Comparison of ENCODE assay signal across 17 cellular contexts in genomic region chr6:166325383-166326042, GRCh38. TPM values are rescaled to one million over a fixed set of nuclear protein-coding genes. Genes with fewer than 3 reads are reported as not detected.
DNase-seq lines count a peak whose midpoint lies in the region; ATAC-seq, FAIRE-seq and TF ChIP-seq lines count a peak whose summit lies in the region.
"Had no signal": no experiment of that assay in that cellular context is flagged by ENCODE, and none has a peak within 500 bp of the region (broad histone marks: within the 10 kb centered on the region; RNA-seq: fewer than 3 reads in every experiment).

No MANE protein-coding gene starts in this region.

- 71% methylated on average over 6 of the region's 6 CpGs for WGBS in GM12878 (ENCODE audit: insufficient coverage, insufficient replicate concordance, low lambda C conversion rate, missing lambda C conversion rate)

- peak; percentile 60 to 84; a peak in 3 of 4 replicates for TF ChIP-seq EP300 in GM12878 (IDR thresholded peaks at IDR 0.05; ENCODE audit: borderline replicate concordance in 1 of 2, control insufficient read depth in 1 of 2, low read depth in 2 of 2, low read length in 2 of 2)

- H3K9me3 ChIP-seq in GM12878 (replicated peaks; ENCODE audit: control insufficient read depth, insufficient read depth, low read length): no peaks in the 10 kb centered on the region
- H3K9me3 ChIP-seq: BE2C had no signal

- H3K9ac ChIP-seq in GM12878 (ENCODE audit: control insufficient read depth, insufficient read depth, low read length): no peak overlapping the region

- H3K36me3 ChIP-seq in GM12878 (ENCODE audit: control insufficient read depth in 2 of 2, insufficient read depth in 2 of 2, low read length in 1 of 2): peaks cover 12 to 32% of the 10 kb centered on the region in 2 experiments

- POLR2A ChIA-PET in GM12878 (lab: Charles Lee): interaction anchor here (0.7 to 2.2 kb wide), 11 partner anchors 10 to 56 kb away, joined by 3 to 19 read pairs (median 6); partner anchors contain the start of gene SFT2D1

- TF ChIP-seq RAD21 in GM12878 (IDR thresholded peaks at IDR 0.05; ENCODE audit: insufficient read depth, low read depth, low read length): no peak

- TF ChIP-seq POLR2A in GM18505 (IDR thresholded peaks at IDR 0.05; ENCODE audit: borderline replicate concordance, extremely low read depth, insufficient read depth, insufficient read length): no peak
- no peak for TF ChIP-seq POLR2A in GM12878 (IDR thresholded peaks at IDR 0.05; ENCODE audit: low read depth, low read length)

- H3K4me2 ChIP-seq in GM12878 (ENCODE audit: control insufficient read depth, insufficient read depth): peak overlapping the region; percentile 47; the same call in 1 of the 2 replicates
- H3K4me2 ChIP-seq: PC-9 had no signal

- H3K4me3 ChIP-seq in GM12878: no peak overlapping the region
- H3K4me3 ChIP-seq: PC-9 had no signal

- no peaks in the 10 kb centered on the region for H3K27me3 ChIP-seq in GM12878 (replicated peaks in 1 of 2; ENCODE audit: control insufficient read depth in 2 of 2, insufficient read depth in 2 of 2, low read length in 1 of 2)
- H3K27me3 ChIP-seq: BE2C had no signal

- H3K4me1 ChIP-seq in GM12878 (ENCODE audit: control insufficient read depth, insufficient read depth, low read length): peaks cover 11% of the 10 kb centered on the region
- H3K4me1 ChIP-seq: BE2C had no signal

- CTCF ChIA-PET in GM12878 (lab: Yijun Ruan, JAX): interaction anchor here (0.6 to 3.3 kb wide), 9 partner anchors 9 to 74 kb away, joined by 3 to 44 read pairs (median 10); partner anchors contain the start of gene SFT2D1

- DNase-seq in GM20000 (ENCODE audit: low spot score): peak; percentile 64
- peak; percentile 43 for DNase-seq in GM12878 (ENCODE audit: low read depth, low spot score)
- DNase-seq in urothelium cell line (ENCODE audit: low spot score): no peak
- no peak for DNase-seq in NCI-H446 treated with DMSO at 0.1 percent for 48 hours (lab: John Stamatoyannopoulos, UW)
- DNase-seq in AML-193 (lab: John Stamatoyannopoulos, UW): no peak
- DNase-seq: activated T-cell treated with anti-CD3 and anti-CD28 coated beads for 4 hours, anterior cingulate cortex, BE2C, midbrain, NCI-H2081 treated with DMSO at 0.1 percent for 48 hours, PC-9, retina had no signal

- H3K79me2 ChIP-seq in GM12878 (ENCODE audit: control insufficient read depth, insufficient read depth, low read length): peaks cover 41% of the 10 kb centered on the region

- RAD21 ChIA-PET in GM12878 (lab: Charles Lee; ENCODE audit: unreplicated experiment): interaction anchor here (1.1 to 3.3 kb wide), 8 partner anchors 10 to 75 kb away, joined by 3 to 45 read pairs (median 14); partner anchors contain the start of gene SFT2D1

- SMC1A ChIA-PET in GM12878 (lab: Charles Lee; ENCODE audit: uncharacterized antibody, unreplicated experiment): interaction anchor here (0.6 to 3.3 kb wide), 13 partner anchors 11 to 75 kb away, joined by 3 to 41 read pairs (median 6); no protein-coding TSS in a partner anchor

- no peak for FAIRE-seq in GM12878 (lab: Jason Lieb, UNC)
- FAIRE-seq in urothelium cell line (lab: Jason Lieb, UNC): no peak
- FAIRE-seq: endothelial cell of umbilical vein, H1 had no signal

- H4K20me1 ChIP-seq in GM12878 (ENCODE audit: control insufficient read depth, insufficient read depth): no peaks in the 10 kb centered on the region

- in situ Hi-C loops in GM12878 (cut with MboI): no loop called here

- no TSS peak for BruUV-seq in GM12878 (replicated peaks; lab: Mats Ljungman, UMichigan)

- ATAC-seq in GM18505 (IDR thresholded peaks at IDR 0.05; ENCODE audit: unreplicated experiment): peak; percentile 76
- ATAC-seq in HG02943 (IDR thresholded peaks at IDR 0.05; ENCODE audit: low read depth, unreplicated experiment): peak; percentile 76
- peak; percentile 96 for ATAC-seq in GM12878
- ATAC-seq in GM21360 (IDR thresholded peaks at IDR 0.05; ENCODE audit: unreplicated experiment): no peak

- intact Hi-C loops in GM12878 (cut with micrococcal nuclease; ENCODE audit: unreplicated experiment): no loop called here

- H2AFZ ChIP-seq in GM12878 (ENCODE audit: control insufficient read depth, low read depth, low read length): no peak overlapping the region
- H2AFZ ChIP-seq: PC-9 had no signal

- TF ChIP-seq CTCF in GM20000 (IDR thresholded peaks at IDR 0.05; ENCODE audit: extremely low read depth, missing control alignments) (no peak), GM12878 (IDR thresholded peaks at IDR 0.05 in 2 of 3, conservative IDR thresholded peaks at IDR 0.05 in 1 of 3; ENCODE audit: control insufficient read depth in 2 of 3, extremely low read depth in 1 of 3, insufficient read depth in 1 of 3, low read depth in 3 of 3, low read length in 3 of 3) (no peak; a peak in 1 of 6 replicates)

- H3K27ac ChIP-seq in GM12878 (ENCODE audit: control insufficient read depth, insufficient read depth): peak overlapping the region; percentile 4; the same call in 1 of the 2 replicates
- H3K27ac ChIP-seq: PC-9 had no signal

TF ChIP-seq in GM12878, 131 proteins besides CTCF, POLR2A, EP300 and RAD21 (continues in another document):
- TF ChIP-seq HDGF (IDR thresholded peaks at IDR 0.05) (peak; percentile 68; the same call in 1 of the 2 replicates), MEF2B (IDR thresholded peaks at IDR 0.05; ENCODE audit: partially characterized antibody, poor library complexity, severe bottlenecking) (peak; percentile 6)
- TF ChIP-seq, protein P1, sequence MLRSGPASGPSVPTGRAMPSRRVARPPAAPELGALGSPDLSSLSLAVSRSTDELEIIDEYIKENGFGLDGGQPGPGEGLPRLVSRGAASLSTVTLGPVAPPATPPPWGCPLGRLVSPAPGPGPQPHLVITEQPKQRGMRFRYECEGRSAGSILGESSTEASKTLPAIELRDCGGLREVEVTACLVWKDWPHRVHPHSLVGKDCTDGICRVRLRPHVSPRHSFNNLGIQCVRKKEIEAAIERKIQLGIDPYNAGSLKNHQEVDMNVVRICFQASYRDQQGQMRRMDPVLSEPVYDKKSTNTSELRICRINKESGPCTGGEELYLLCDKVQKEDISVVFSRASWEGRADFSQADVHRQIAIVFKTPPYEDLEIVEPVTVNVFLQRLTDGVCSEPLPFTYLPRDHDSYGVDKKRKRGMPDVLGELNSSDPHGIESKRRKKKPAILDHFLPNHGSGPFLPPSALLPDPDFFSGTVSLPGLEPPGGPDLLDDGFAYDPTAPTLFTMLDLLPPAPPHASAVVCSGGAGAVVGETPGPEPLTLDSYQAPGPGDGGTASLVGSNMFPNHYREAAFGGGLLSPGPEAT (IDR thresholded peaks at IDR 0.05; ENCODE audit: low read depth): peak; percentile 80

RNA-seq across cellular contexts. Expression of gene SFT2D1, which starts 16.8 kb away (rescaled TPM):
- total RNA-seq in GM12878 (2013; cell fraction: nucleolus; rRNA removed): 290 and 291 TPM in 2 replicates
- total RNA-seq in GM12878 (2014; rRNA removed): 105 and 145 TPM in 2 replicates
- 69.5 and 73.7 TPM in 2 replicates for total RNA-seq in GM12878 (2014; rRNA removed; fragmentation: Illumina TruSeq; extraction: Trizol)
- 77.6 and 78.3 TPM in 2 replicates for total RNA-seq in GM12878 (2021)
- polyA plus RNA-seq in GM12878 (2011; ENCODE audit: low read depth): 55.2 TPM
- 279 and 281 TPM in 2 replicates for polyA plus RNA-seq in GM12878 (2011; rRNA removed)
- polyA plus RNA-seq in GM12878 (2011; cell fraction: cytosol; rRNA removed): 110 and 145 TPM in 2 replicates
- polyA plus RNA-seq in GM12878 (2011; cell fraction: nucleus; rRNA removed): 139 and 171 TPM in 2 replicates
- 107 and 120 TPM in 2 replicates for polyA plus RNA-seq in GM12878 (2012)
- polyA plus RNA-seq in GM12878 (2014; fragmentation: Illumina TruSeq; extraction: Trizol): 92.6 and 100 TPM in 2 replicates
- 100 to 1,000 TPM; 119 to 149 TPM for polyA plus RNA-seq in GM12878 (2014; fragmentation: Nextera tagmentation; extraction: Ambion mirVana)
- polyA plus RNA-seq in GM12878 (2014; rRNA removed): 110 and 130 TPM in 2 replicates
- 100 to 1,000 TPM; 205 to 231 TPM for polyA plus RNA-seq in GM12878 (2016; fragmentation: Nextera tagmentation; extraction: Ambion mirVana)
- polyA minus RNA-seq in GM12878 (2011; rRNA and poly(A)+ RNA removed): 79.8 and 81.2 TPM in 2 replicates
- 21.2 and 32.0 TPM in 2 replicates for polyA minus RNA-seq in GM12878 (2011; cell fraction: cytosol; rRNA and poly(A)+ RNA removed)
- 52.7 and 59.1 TPM in 2 replicates for polyA minus RNA-seq in GM12878 (2011; cell fraction: nucleus; rRNA and poly(A)+ RNA removed)

RNA-seq across cellular contexts. Expression of gene PRR18, which starts 17.3 kb away (rescaled TPM):
- total RNA-seq in GM12878 (2013; cell fraction: nucleolus; rRNA removed): 3.3 and 4.1 TPM in 2 replicates
- 3.3 and 4.0 TPM in 2 replicates for total RNA-seq in GM12878 (2014; rRNA removed)
- 1.2 and 1.3 TPM in 2 replicates for total RNA-seq in GM12878 (2014; rRNA removed; fragmentation: Illumina TruSeq; extraction: Trizol)
- total RNA-seq in GM12878 (2021): 8.2 and 8.8 TPM in 2 replicates
- 1.0 TPM for polyA plus RNA-seq in GM12878 (2011; ENCODE audit: low read depth)
- 2.0 and 2.5 TPM in 2 replicates for polyA plus RNA-seq in GM12878 (2011; rRNA removed)
- polyA plus RNA-seq in GM12878 (2011; cell fraction: cytosol; rRNA removed): 2.2 and 2.7 TPM in 2 replicates
- 6.2 and 6.4 TPM in 2 replicates for polyA plus RNA-seq in GM12878 (2011; cell fraction: nucleus; rRNA removed)
- polyA plus RNA-seq in GM12878 (2012): 2.1 and 3.7 TPM in 2 replicates
- polyA plus RNA-seq in GM12878 (2014; fragmentation: Illumina TruSeq; extraction: Trizol): 1.9 and 2.1 TPM in 2 replicates
- polyA plus RNA-seq in GM12878 (2014; fragmentation: Nextera tagmentation; extraction: Ambion mirVana): under 1 TPM; 0.26 to 0.84 TPM
- 3.6 and 4.1 TPM in 2 replicates for polyA plus RNA-seq in GM12878 (2014; rRNA removed)
- polyA plus RNA-seq in GM12878 (2016; fragmentation: Nextera tagmentation; extraction: Ambion mirVana): under 1 TPM; 0.13 to 0.42 TPM
- 1.3 and 2.6 TPM in 2 replicates for polyA minus RNA-seq in GM12878 (2011; rRNA and poly(A)+ RNA removed)
- 1.0 and 2.3 TPM in 2 replicates for polyA minus RNA-seq in GM12878 (2011; cell fraction: cytosol; rRNA and poly(A)+ RNA removed)
- 2.2 and 4.3 TPM in 2 replicates for polyA minus RNA-seq in GM12878 (2011; cell fraction: nucleus; rRNA and poly(A)+ RNA removed)
- total RNA-seq: endothelial cell of umbilical vein, PC-9 had no signal
- polyA plus RNA-seq: endothelial cell of umbilical vein had no signal

RNA-seq across cellular contexts. Expression of gene MPC1, which starts 57.2 kb away (rescaled TPM):
- 7.7 and 10.5 TPM in 2 replicates for total RNA-seq in GM12878 (2013; cell fraction: nucleolus; rRNA removed)
- total RNA-seq in GM12878 (2014; rRNA removed) (60.8 and 78.8 TPM in 2 replicates), GM12878 (2014; rRNA removed; fragmentation: Illumina TruSeq; extraction: Trizol) (76.1 and 76.7 TPM in 2 replicates), GM12878 (2021) (51.6 and 55.0 TPM in 2 replicates)
- polyA plus RNA-seq in GM12878 (2011; ENCODE audit: low read depth): 17.6 TPM
- polyA plus RNA-seq in GM12878 (2011; rRNA removed) (53.2 and 58.5 TPM in 2 replicates), GM12878 (2014; fragmentation: Illumina TruSeq; extraction: Trizol) (93.8 and 100 TPM in 2 replicates), GM12878 (2014; fragmentation: Nextera tagmentation; extraction: Ambion mirVana) (10 to 100 TPM; 81.5 to 97.0 TPM), GM12878 (2014; rRNA removed) (61.5 and 61.9 TPM in 2 replicates), GM12878 (2016; fragmentation: Nextera tagmentation; extraction: Ambion mirVana) (100 to 1,000 TPM; 173 to 177 TPM)
- polyA plus RNA-seq in GM12878 (2011; cell fraction: cytosol; rRNA removed): 39.8 and 50.1 TPM in 2 replicates
- 25.9 and 30.5 TPM in 2 replicates for polyA plus RNA-seq in GM12878 (2011; cell fraction: nucleus; rRNA removed)
- 35.1 and 37.5 TPM in 2 replicates for polyA plus RNA-seq in GM12878 (2012)
- 16.5 and 20.0 TPM in 2 replicates for polyA minus RNA-seq in GM12878 (2011; rRNA and poly(A)+ RNA removed)
- polyA minus RNA-seq in GM12878 (2011; cell fraction: cytosol; rRNA and poly(A)+ RNA removed): 9.0 and 14.8 TPM in 2 replicates
- polyA minus RNA-seq in GM12878 (2011; cell fraction: nucleus; rRNA and poly(A)+ RNA removed): 3.6 and 3.8 TPM in 2 replicates

Comparison
In these comparisons a context has a peak if more than half of its experiments do, and no peak if none do; other contexts are left out.
1. DNase-seq: peak in GM20000 (single experiment) and GM12878 (single experiment); none in urothelium cell line (single experiment), NCI-H446 treated with DMSO at 0.1 percent for 48 hours (single experiment) and AML-193 (0 of 2).